ENCODE assay signal across 2 cellular contexts in the genomic region with DNA sequence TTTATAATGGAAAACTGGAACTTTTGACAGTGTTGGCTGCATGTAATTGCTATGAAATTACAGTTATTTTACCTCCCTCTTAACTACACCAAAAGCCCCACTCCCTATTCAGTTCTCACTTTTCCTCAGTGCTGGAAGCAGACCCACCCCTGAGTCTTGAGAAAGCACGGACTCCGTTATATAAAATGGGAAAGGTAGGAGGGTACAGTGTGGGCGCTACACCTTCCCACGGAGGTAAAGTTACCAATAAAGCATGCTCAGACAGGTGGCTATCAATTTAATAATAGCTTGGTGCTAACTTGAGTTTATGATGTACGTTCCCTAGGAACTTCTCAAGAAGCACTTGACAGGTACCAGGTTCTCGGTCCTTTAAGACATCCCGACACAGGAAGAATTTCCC.
TF ChIP-seq lines count a peak whose summit lies in the region.

No MANE protein-coding gene starts in this region.

TF ChIP-seq in neural cell, 6 proteins besides CTCF, POLR2A, EP300 and RAD21 (continued from another document):
- no peak for TF ChIP-seq EZH2 (IDR thresholded peaks at IDR 0.05; ENCODE audit: borderline replicate concordance, insufficient read depth, low read length, poor library complexity, severe bottlenecking)
TF ChIP-seq in neural cell: peak in this region for 2.

TF ChIP-seq in SK-N-SH, 30 proteins besides CTCF, POLR2A, EP300 and RAD21 (continued from another document):
- TF ChIP-seq IRF3 (IDR thresholded peaks at IDR 0.05; ENCODE audit: low read depth, low read length) (no peak), NRF1 (IDR thresholded peaks at IDR 0.05; ENCODE audit: low read depth, low read length) (no peak), SIN3A (IDR thresholded peaks at IDR 0.05; ENCODE audit: borderline replicate concordance, low read depth, low read length) (no peak), TEAD4 (IDR thresholded peaks at IDR 0.05; ENCODE audit: borderline replicate concordance, insufficient read depth) (no peak), USF1 (IDR thresholded peaks at IDR 0.05; ENCODE audit: borderline replicate concordance, low read depth) (no peak), POLR2AphosphoS5 (IDR thresholded peaks at IDR 0.05; ENCODE audit: low read depth, low read length) (no peak), EZH2phosphoT487 (IDR thresholded peaks at IDR 0.05; ENCODE audit: borderline replicate concordance, low read depth) (no peak), GATA2 (CRISPR knock-in tag; IDR thresholded peaks at IDR 0.05) (no peak)
